In the genomic region with DNA sequence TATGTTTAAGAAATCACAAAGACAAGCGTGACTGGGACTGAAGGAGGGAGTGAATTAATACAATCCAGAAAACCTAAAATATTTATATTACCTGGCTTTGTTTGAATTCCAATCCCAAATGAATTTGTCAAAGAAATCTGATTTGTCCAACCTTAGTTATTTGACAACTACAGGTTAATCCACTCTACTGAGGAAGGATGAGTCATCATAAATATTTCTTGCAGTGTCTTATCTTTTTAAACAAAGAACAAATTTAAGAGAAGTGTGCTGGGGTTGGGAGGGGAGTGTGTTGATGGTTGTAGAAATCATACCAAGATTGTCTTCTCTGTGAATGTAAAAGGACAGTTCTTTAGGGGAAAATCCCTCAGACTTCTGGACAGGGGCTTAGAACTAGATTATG, we compare ENCODE assay signal across 20 cellular contexts.
"Had no signal": no experiment of that assay in that cellular context is flagged by ENCODE, and none has a peak within 500 bp of the region (broad histone marks: within the 10 kb centered on the region; RNA-seq: fewer than 3 reads in every experiment).

No MANE protein-coding gene starts in this region.

- H3K9me3 ChIP-seq: left lung, neutrophil, thyroid gland had no signal

- H3K27ac Mint-ChIP-seq: activated CD4-positive, alpha-beta memory T cell treated with anti-CD3 and anti-CD28 coated beads for 36 hours; activated CD4-positive, alpha-beta T cell treated with anti-CD3 and anti-CD28 coated beads for 36 hours; activated CD8-positive, alpha-beta memory T cell treated with anti-CD3 and anti-CD28 coated beads, Interleukin-2, amount 10 ng/mL, durations not matched to agents 7 days and 5 days; endodermal cell; memory B cell; natural killer cell; stimulated activated memory B cell treated with anti-CD40 and anti-IgM and Interleukin-4, amounts not matched to agents 10 μg/mL and 1 μg/mL and 100 μg/mL, for 72 hours had no signal

- H3K27me3 Mint-ChIP-seq: activated CD4-positive, alpha-beta memory T cell treated with anti-CD3 and anti-CD28 coated beads for 36 hours; activated CD4-positive, alpha-beta T cell treated with anti-CD3 and anti-CD28 coated beads for 36 hours; activated CD8-positive, alpha-beta memory T cell treated with anti-CD3 and anti-CD28 coated beads, Interleukin-2, amount 10 ng/mL, durations not matched to agents 7 days and 5 days; memory B cell; stimulated activated memory B cell treated with anti-CD40 and anti-IgM and Interleukin-4, amounts not matched to agents 10 μg/mL and 1 μg/mL and 100 μg/mL, for 72 hours had no signal

- H3K4me1 Mint-ChIP-seq: activated CD4-positive, alpha-beta T cell treated with anti-CD3 and anti-CD28 coated beads for 36 hours; activated CD8-positive, alpha-beta memory T cell treated with anti-CD3 and anti-CD28 coated beads, Interleukin-2, amount 10 ng/mL, durations not matched to agents 7 days and 5 days; memory B cell; natural killer cell; stimulated activated memory B cell treated with anti-CD40 and anti-IgM and Interleukin-4, amounts not matched to agents 10 μg/mL and 1 μg/mL and 100 μg/mL, for 72 hours had no signal

- FAIRE-seq: astrocyte, keratinocyte, urothelium cell line had no signal

- H3K36me3 Mint-ChIP-seq: activated CD4-positive, alpha-beta memory T cell treated with anti-CD3 and anti-CD28 coated beads for 36 hours; activated CD8-positive, alpha-beta memory T cell treated with anti-CD3 and anti-CD28 coated beads, Interleukin-2, amount 10 ng/mL, durations not matched to agents 7 days and 5 days; memory B cell; natural killer cell; stimulated activated memory B cell treated with anti-CD40 and anti-IgM and Interleukin-4, amounts not matched to agents 10 μg/mL and 1 μg/mL and 100 μg/mL, for 72 hours had no signal

- H3K4me3 Mint-ChIP-seq: activated CD4-positive, alpha-beta memory T cell treated with anti-CD3 and anti-CD28 coated beads for 36 hours; activated CD4-positive, alpha-beta T cell treated with anti-CD3 and anti-CD28 coated beads for 36 hours; activated CD8-positive, alpha-beta memory T cell treated with anti-CD3 and anti-CD28 coated beads, Interleukin-2, amount 10 ng/mL, durations not matched to agents 7 days and 5 days; endodermal cell; memory B cell; natural killer cell; stimulated activated memory B cell treated with anti-CD40 and anti-IgM and Interleukin-4, amounts not matched to agents 10 μg/mL and 1 μg/mL and 100 μg/mL, for 72 hours had no signal

- H3K9me3 Mint-ChIP-seq: activated CD4-positive, alpha-beta memory T cell treated with anti-CD3 and anti-CD28 coated beads for 36 hours; memory B cell; stimulated activated memory B cell treated with anti-CD40 and anti-IgM and Interleukin-4, amounts not matched to agents 10 μg/mL and 1 μg/mL and 100 μg/mL, for 72 hours had no signal

- H2AFZ ChIP-seq: parathyroid adenoma had no signal

- H3K27me3 ChIP-seq: left lung, neutrophil, thyroid gland had no signal

- H3K4me3 ChIP-seq: cardiac muscle cell, left lung, thyroid gland had no signal

- DNase-seq: activated CD4-positive, alpha-beta memory T cell treated with anti-CD3 and anti-CD28 coated beads for 36 hours; activated CD4-positive, alpha-beta T cell treated with anti-CD3 and anti-CD28 coated beads for 36 hours; activated CD8-positive, alpha-beta memory T cell treated with anti-CD3 and anti-CD28 coated beads, Interleukin-2, amount 10 ng/mL, durations not matched to agents 7 days and 5 days; activated naive CD4-positive, alpha-beta T cell treated with anti-CD3 and anti-CD28 coated beads, Interleukin-2, amount 50 U/mL, for 16 hours; activated T-cell treated with anti-CD3 and anti-CD28 coated beads, Interleukin-2, amount 50 U/mL, for 1 hour; endodermal cell; hippocampal formation; left lung; natural killer cell; T-helper 9 cell; thyroid gland; WERI-Rb-1 had no signal

- H3K27ac ChIP-seq: cardiac muscle cell, left lung, neutrophil, parathyroid adenoma, thyroid gland, WERI-Rb-1 had no signal

- H3K36me3 ChIP-seq: cardiac muscle cell, left lung, neutrophil, thyroid gland, WERI-Rb-1 had no signal

- H3K79me2 ChIP-seq: parathyroid adenoma had no signal

- ATAC-seq: activated CD4-positive, alpha-beta T cell treated with anti-CD3 and anti-CD28 coated beads for 36 hours; activated CD8-positive, alpha-beta memory T cell treated with anti-CD3 and anti-CD28 coated beads, Interleukin-2, amount 10 ng/mL, durations not matched to agents 7 days and 5 days; left lung; natural killer cell; stimulated activated memory B cell treated with anti-CD40 and anti-IgM and Interleukin-4, amounts not matched to agents 10 μg/mL and 1 μg/mL and 100 μg/mL, for 72 hours had no signal

- H3K4me1 ChIP-seq: left lung, parathyroid adenoma, thyroid gland had no signal
